In genomic region chr1:100895540-100896480, GRCh38 we compare ENCODE assay signal across 8 cellular contexts. TPM values are rescaled to one million over a fixed set of nuclear protein-coding genes. Genes with fewer than 3 reads are reported as not detected.
DNase-seq lines count a peak whose midpoint lies in the region; ATAC-seq and TF ChIP-seq lines count a peak whose summit lies in the region.

TSS of gene SLC30A7 (plus strand) at chr1:100896090. CDS start at chr1:100896263, 173 bp downstream.

- WGBS in gastroesophageal sphincter (ENCODE audit: low coverage in 1 of 2), 2 donors, result 0 to 1% methylated on average over 2 to 15 of the region's 62 CpGs

- peak; percentile 94 for ATAC-seq in gastroesophageal sphincter

- H3K4me3 ChIP-seq in HFF-Myc (replicated peaks; ENCODE audit: low read depth, low read length) (peak within 1 kb of the TSS; percentile 98), SK-N-MC (peak within 1 kb of the TSS; percentile 97), gastroesophageal sphincter (peak within 1 kb of the TSS; percentile 77 to 95), neutrophil (ENCODE audit: low read depth in 1 of 2, low read length in 1 of 2) (peak within 1 kb of the TSS; percentile 76 to 99)

- peak within 1 kb of the TSS; percentile 100 for H3K4me3 Mint-ChIP-seq in activated naive CD4-positive, alpha-beta T cell treated with anti-CD3 and anti-CD28 coated beads, Interleukin-2, amount 10 ng/mL, durations not matched to agents 7 days and 5 days

- H3K27ac Mint-ChIP-seq in activated naive CD4-positive, alpha-beta T cell treated with anti-CD3 and anti-CD28 coated beads, Interleukin-2, amount 10 ng/mL, durations not matched to agents 7 days and 5 days, result peak within 1 kb of the TSS; percentile 97

- TF ChIP-seq POLR2A in gastroesophageal sphincter (IDR thresholded peaks at IDR 0.05), result peak; percentile 71 to 80

- H3K36me3 Mint-ChIP-seq in activated naive CD4-positive, alpha-beta T cell treated with anti-CD3 and anti-CD28 coated beads, Interleukin-2, amount 10 ng/mL, durations not matched to agents 7 days and 5 days, result peaks cover 47% of the 10 kb centered on the region

- DNase-seq in GM04504 (ENCODE audit: low read depth) (peak; percentile 80), HFF-Myc (ENCODE audit: extremely low read depth, low read depth) (peak; percentile 78), MV-4-11 (lab: John Stamatoyannopoulos, UW) (peak; percentile 84), SK-N-MC (ENCODE audit: low read depth, low spot score) (peak; percentile 44)
- DNase-seq in activated naive CD4-positive, alpha-beta T cell treated with anti-CD3 and anti-CD28 coated beads, Interleukin-2, amount 10 ng/mL, durations not matched to agents 7 days and 5 days, result peak; percentile 96

- H3K27me3 Mint-ChIP-seq in activated naive CD4-positive, alpha-beta T cell treated with anti-CD3 and anti-CD28 coated beads, Interleukin-2, amount 10 ng/mL, durations not matched to agents 7 days and 5 days, result peaks cover 4% of the 10 kb centered on the region

- H3K4me1 Mint-ChIP-seq in activated naive CD4-positive, alpha-beta T cell treated with anti-CD3 and anti-CD28 coated beads, Interleukin-2, amount 10 ng/mL, durations not matched to agents 7 days and 5 days, result peaks cover 52% of the 10 kb centered on the region

- H3K9me3 ChIP-seq in SK-N-MC (ENCODE audit: low read depth, low read length) (0 out of 2 replicates have a peak, but pooled peaks cover 5% of the 10 kb centered on the region), gastroesophageal sphincter (no peaks in the 10 kb centered on the region), neutrophil (no peaks in the 10 kb centered on the region)

- H3K36me3 ChIP-seq in SK-N-MC (ENCODE audit: insufficient read depth, low read length) (peaks cover 31% of the 10 kb centered on the region), gastroesophageal sphincter (peaks cover 0 to 21% of the 10 kb centered on the region in 2 donors), neutrophil (peaks cover 10% of the 10 kb centered on the region)

- H3K27ac ChIP-seq in SK-N-MC (peak within 1 kb of the TSS; percentile 92), gastroesophageal sphincter (peak within 1 kb of the TSS; percentile 92 to 96 (median 94)), neutrophil (peak within 1 kb of the TSS; percentile 87)

- no peak for TF ChIP-seq EP300 in gastroesophageal sphincter (IDR thresholded peaks at IDR 0.05)

- H3K4me1 ChIP-seq in gastroesophageal sphincter (peaks cover 5 to 58% (median 9%) of the 10 kb centered on the region in 3 donors), neutrophil (ENCODE audit: control insufficient read depth in 1 of 2, insufficient read depth in 1 of 2, low read depth in 1 of 2, low read length in 1 of 2) (peaks cover 16 to 25% of the 10 kb centered on the region in 2 experiments)

- H3K9me3 Mint-ChIP-seq in activated naive CD4-positive, alpha-beta T cell treated with anti-CD3 and anti-CD28 coated beads, Interleukin-2, amount 10 ng/mL, durations not matched to agents 7 days and 5 days, result peaks cover 10% of the 10 kb centered on the region

- H3K9ac ChIP-seq in SK-N-MC (ENCODE audit: insufficient read length), result peak within 1 kb of the TSS; percentile 97

- CTCF ChIA-PET in activated naive CD4-positive, alpha-beta T cell treated with anti-CD3 and anti-CD28 coated beads, Interleukin-2, amount 10 ng/mL, durations not matched to agents 7 days and 5 days (lab: Charles Lee), result interaction anchor here (0.7 to 1.8 kb wide), 3 partner anchors 10 to 417 kb away, joined by 3 to 6 read pairs (median 3); no protein-coding TSS in a partner anchor

- TF ChIP-seq CTCF in HFF-Myc (IDR thresholded peaks at IDR 0.05; ENCODE audit: low read depth, low read length, missing control alignments) (no peak), gastroesophageal sphincter (IDR thresholded peaks at IDR 0.05) (no peak), neutrophil (IDR thresholded peaks at IDR 0.05) (no peak), subcutaneous adipose tissue (IDR thresholded peaks at IDR 0.05; ENCODE audit: low read depth) (no peak)

- no peaks in the 10 kb centered on the region for H3K27me3 ChIP-seq in gastroesophageal sphincter
- H3K27me3 ChIP-seq in neutrophil, result no peaks in the 10 kb centered on the region

RNA-seq across cellular contexts. Expression of gene SLC30A7, which starts in this region (rescaled TPM):
- total RNA-seq in gastroesophageal sphincter (10 to 100 TPM; 11.2 to 19.8 (median 17.1) TPM), subcutaneous adipose tissue (10 to 100 TPM; 19.4 to 27.6 (median 26.4) TPM)

Comparison
In these comparisons a context has a peak if more than half of its experiments do, and no peak if none do; other contexts are left out.
1. Peak in every context shown above with its lines: DNase-seq, ATAC-seq, H3K4me3 ChIP-seq and H3K27ac ChIP-seq.
2. DNase-seq: peak in every context shown above with its lines; median percentile 96 in activated naive CD4-positive, alpha-beta T cell treated with anti-CD3 and anti-CD28 coated beads, Interleukin-2, amount 10 ng/mL, durations not matched to agents 7 days and 5 days; 84 in MV-4-11; 80 in GM04504; 78 in HFF-Myc; 44 in SK-N-MC.